Comparison of ENCODE assay signal across 15 cellular contexts in genomic region chr3:117587416-117587815, GRCh38.
"Had no signal": no experiment of that assay in that cellular context is flagged by ENCODE, and none has a peak within 500 bp of the region (broad histone marks: within the 10 kb centered on the region; RNA-seq: fewer than 3 reads in every experiment).

No MANE protein-coding gene starts in this region.

- ATAC-seq: activated T-helper 17 cell treated with anti-CD3 and anti-CD28 coated beads, Interleukin-2, amount 50 U/mL, for 72 hours had no signal

- DNase-seq: activated CD4-positive, alpha-beta T cell treated with anti-CD3 and anti-CD28 coated beads for 1 hour; activated CD4-positive, alpha-beta T cell treated with anti-CD3 and anti-CD28 coated beads, Interleukin-2, amount 50 U/mL, for 48 hours; activated naive CD4-positive, alpha-beta T cell treated with Interleukin-2 at 50 U/mL for 16 hours; anterior cingulate cortex; brain microvascular endothelial cell; cortex of kidney; effector CD4-positive, alpha-beta T cell; esophagus squamous epithelium; immature natural killer cell; nephron progenitor cell; stimulated activated CD4-positive, alpha-beta T cell treated with anti-CD3 and anti-CD28 coated beads, Interleukin-15, amount 100 ng/mL, for 24 hours; stimulated activated CD4-positive, alpha-beta T cell treated with anti-CD3 and anti-CD28 coated beads, Interleukin-4, amount 100 ng/mL, for 24 hours; stimulated activated naive CD4-positive, alpha-beta T cell; transverse colon had no signal
